ENCODE assay signal across 1 cellular context in genomic region chr22:20568502-20569058, GRCh38.
TF ChIP-seq lines count a peak whose summit lies in the region.

No MANE protein-coding gene starts in this region.

TF ChIP-seq in K562, 482 proteins besides CTCF, POLR2A, EP300 and RAD21:
- TF ChIP-seq RBFOX2 (IDR thresholded peaks at IDR 0.05; ENCODE audit: low read depth, low read length) = no peak
- TF ChIP-seq CBX1 (IDR thresholded peaks at IDR 0.05; ENCODE audit: low read depth) = no peak
- no peak for TF ChIP-seq THRB (CRISPR knock-in tag; conservative IDR thresholded peaks at IDR 0.05)
- no peak for TF ChIP-seq HNRNPH1 (optimal IDR thresholded peaks at IDR 0.05; ENCODE audit: low read depth, low read length)
- 0 out of 2 replicates have a peak, but pooled peaks have one; percentile 46 for TF ChIP-seq ZFPM2 (CRISPR knock-in tag; IDR thresholded peaks at IDR 0.05)
- TF ChIP-seq RNF2 (IDR thresholded peaks at IDR 0.05) = no peak
- 0 out of 2 replicates have a peak, but pooled peaks have one; percentile 19 for TF ChIP-seq REST (CRISPR knock-in tag; IDR thresholded peaks at IDR 0.05; ENCODE audit: low read depth)
- TF ChIP-seq KLF10 (CRISPR knock-in tag; IDR thresholded peaks at IDR 0.05) = no peak
- no peak for TF ChIP-seq TRIM28 (IDR thresholded peaks at IDR 0.05)
- no peak for TF ChIP-seq TFAP4 (CRISPR knock-in tag; IDR thresholded peaks at IDR 0.05; ENCODE audit: borderline replicate concordance)
- no peak for TF ChIP-seq EGR1 (conservative IDR thresholded peaks at IDR 0.05)
- no peak for TF ChIP-seq ZNF668 (CRISPR knock-in tag; IDR thresholded peaks at IDR 0.05)
- no peak for TF ChIP-seq CEBPZ (IDR thresholded peaks at IDR 0.05; ENCODE audit: borderline replicate concordance, low read depth, low read length)
- no peak for TF ChIP-seq ZBTB2 (IDR thresholded peaks at IDR 0.05)
- TF ChIP-seq XRCC5 (IDR thresholded peaks at IDR 0.05; ENCODE audit: low read depth, low read length) = no peak
- TF ChIP-seq SP1 (CRISPR knock-in tag; IDR thresholded peaks at IDR 0.05) = no peak
- peak; percentile 50; the same call in 1 of the 2 replicates for TF ChIP-seq ZNF282 (CRISPR knock-in tag; IDR thresholded peaks at IDR 0.05)
- 0 out of 2 replicates have a peak, but pooled peaks have one; percentile 1 for TF ChIP-seq STAG1 (CRISPR knock-in tag; IDR thresholded peaks at IDR 0.05; ENCODE audit: borderline replicate concordance)
- no peak for TF ChIP-seq ZNF174 (CRISPR knock-in tag; IDR thresholded peaks at IDR 0.05)
- TF ChIP-seq DLX4 (CRISPR knock-in tag; IDR thresholded peaks at IDR 0.05) = no peak
- TF ChIP-seq POLR2G (IDR thresholded peaks at IDR 0.05; ENCODE audit: low read depth, low read length) = peak; percentile 53
- 0 out of 2 replicates have a peak, but pooled peaks have one; percentile 38 for TF ChIP-seq THAP12 (CRISPR knock-in tag; IDR thresholded peaks at IDR 0.05)
- TF ChIP-seq E2F4 (CRISPR knock-in tag; IDR thresholded peaks at IDR 0.05; ENCODE audit: low read depth) = 0 out of 2 replicates have a peak, but pooled peaks have one; percentile 5
- no peak for TF ChIP-seq ZNF133 (CRISPR knock-in tag; IDR thresholded peaks at IDR 0.05)
- 0 out of 2 replicates have a peak, but pooled peaks have one; percentile 44 for TF ChIP-seq RHOXF2B (CRISPR knock-in tag; conservative IDR thresholded peaks at IDR 0.05)
- no peak for TF ChIP-seq MYC (IDR thresholded peaks at IDR 0.05; ENCODE audit: low read depth, low read length)
- no peak for TF ChIP-seq MYC (CRISPR knock-in tag; IDR thresholded peaks at IDR 0.05; ENCODE audit: borderline replicate concordance, low read depth)
- no peak for TF ChIP-seq OTX1 (CRISPR knock-in tag; IDR thresholded peaks at IDR 0.05)
- TF ChIP-seq ZNF57 (CRISPR knock-in tag; IDR thresholded peaks at IDR 0.05) = 0 out of 2 replicates have a peak, but pooled peaks have one; percentile 10
- TF ChIP-seq ZNF511 (CRISPR knock-in tag; IDR thresholded peaks at IDR 0.05) = no peak
- 0 out of 2 replicates have a peak, but pooled peaks have one; percentile 11 for TF ChIP-seq FOXJ3 (CRISPR knock-in tag; IDR thresholded peaks at IDR 0.05)
- no peak for TF ChIP-seq SMARCE1 (IDR thresholded peaks at IDR 0.05)
- TF ChIP-seq ZNF3 (CRISPR knock-in tag; IDR thresholded peaks at IDR 0.05) = no peak
- TF ChIP-seq MCM7 (IDR thresholded peaks at IDR 0.05) = no peak
- no peak for TF ChIP-seq CSDE1 (IDR thresholded peaks at IDR 0.05)
- 0 out of 2 replicates have a peak, but pooled peaks have one; percentile 6 for TF ChIP-seq PHB (CRISPR knock-in tag; IDR thresholded peaks at IDR 0.05)
- no peak for TF ChIP-seq ZNF274 (IDR thresholded peaks at IDR 0.05; ENCODE audit: borderline replicate concordance, low read depth, low read length)
- no peak for TF ChIP-seq MNT (conservative IDR thresholded peaks at IDR 0.05)
- no peak for TF ChIP-seq CXXC5 (CRISPR knock-in tag; IDR thresholded peaks at IDR 0.05)
